ENCODE assay signal across 20 cellular contexts in the genomic region with DNA sequence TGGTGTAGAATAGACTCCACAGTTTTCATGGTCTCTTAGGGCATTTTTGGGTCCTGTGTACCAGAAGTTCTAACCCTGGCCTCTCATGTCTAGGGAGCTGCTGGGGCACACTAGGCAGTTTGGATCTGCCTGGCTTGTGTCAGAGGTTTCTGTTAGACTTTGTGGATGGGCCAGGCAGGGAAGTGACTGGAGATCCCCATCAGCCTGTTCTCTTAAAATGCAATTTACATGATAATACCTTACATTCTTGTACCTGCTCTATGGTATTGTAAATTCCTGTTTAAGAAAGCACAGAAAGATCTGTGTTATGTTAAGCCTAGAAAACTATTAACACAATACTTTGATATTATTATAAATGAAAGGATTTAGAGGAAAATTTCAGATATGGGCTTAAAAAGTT.
DNase-seq lines count a peak whose midpoint lies in the region; FAIRE-seq and TF ChIP-seq lines count a peak whose summit lies in the region.
"Had no signal": no experiment of that assay in that cellular context is flagged by ENCODE, and none has a peak within 500 bp of the region (broad histone marks: within the 10 kb centered on the region; RNA-seq: fewer than 3 reads in every experiment).

No MANE protein-coding gene starts in this region.

- peak; percentile 55 to 59; a peak in 2 of 3 replicates for TF ChIP-seq POLR2A in H1 (IDR thresholded peaks at IDR 0.05; ENCODE audit: control extremely low read depth in 1 of 2, low read depth in 2 of 2, low read length in 2 of 2)
- no peak for TF ChIP-seq POLR2A in breast epithelium (IDR thresholded peaks at IDR 0.05)

- no peak overlapping the region for H3K56ac ChIP-seq in H1 (replicated peaks; ENCODE audit: insufficient read length, low read depth, low read length)

- dilution Hi-C loops in keratinocyte (cut with MboI; ENCODE audit: extremely low pct_ligation_motif_present, low sequenced_read_pairs): no loop called here

- H3K4me2 ChIP-seq in H1 (ENCODE audit: insufficient read depth in 1 of 2, low read depth in 2 of 2, low read length in 2 of 2) (peak overlapping the region; percentile 55 to 56), keratinocyte (ENCODE audit: control insufficient read depth, extremely low read depth, insufficient read depth, low read depth, low read length) (no peak overlapping the region)
- H3K4me2 ChIP-seq: SK-N-SH had no signal

- H4K20me1 ChIP-seq in H1 (replicated peaks in 1 of 2; ENCODE audit: control insufficient read depth in 1 of 2, insufficient read depth in 2 of 2, low read length in 2 of 2): no peaks in the 10 kb centered on the region
- no peaks in the 10 kb centered on the region for H4K20me1 ChIP-seq in keratinocyte (ENCODE audit: control insufficient read depth, extremely low read depth, insufficient read depth, low read length)

- peak in 1 of 2 experiments; percentile 34 for DNase-seq in H1 (ENCODE audit: low read depth in 1 of 2, low spot score in 2 of 2)
- DNase-seq in keratinocyte (ENCODE audit: low read depth, low spot score): no peak
- no peak for DNase-seq in ureter (ENCODE audit: low spot score)
- DNase-seq in breast epithelium (ENCODE audit: low spot score in 2 of 2): no peak
- DNase-seq in activated CD4-positive, alpha-beta T cell treated with anti-CD3 and anti-CD28 coated beads, Interleukin-2, amount 10 ng/mL, durations not matched to agents 24 days and 14 days: no peak
- DNase-seq in activated CD8-positive, alpha-beta memory T cell treated with anti-CD3 and anti-CD28 coated beads, Interleukin-2, amount 50 U/mL, for 4 hours: no peak
- DNase-seq: Calu3; CD4-positive, alpha-beta T cell; GM23248; HFFc6; Karpas-422; MM.1S; NCI-H1092 treated with DMSO at 0.1 percent for 48 hours; NCI-H1694; NCI-H510A treated with DMSO at 0.1 percent for 48 hours; Peyer's patch; Right ventricle myocardium superior; SK-N-SH had no signal

- no peak overlapping the region for H2BK20ac ChIP-seq in H1 (ENCODE audit: low read length)

- H3K9me3 ChIP-seq in HUES48 (ENCODE audit: control insufficient read depth, insufficient read depth, low read length): no peaks in the 10 kb centered on the region
- no peaks in the 10 kb centered on the region for H3K9me3 ChIP-seq in H1 (ENCODE audit: insufficient read depth in 2 of 2, low read depth in 1 of 2, low read length in 1 of 2)
- H3K9me3 ChIP-seq in keratinocyte (ENCODE audit: control insufficient read depth, low read depth, low read length): no peaks in the 10 kb centered on the region
- H3K9me3 ChIP-seq in breast epithelium: no peaks in the 10 kb centered on the region
- H3K9me3 ChIP-seq: Peyer's patch, SK-N-SH had no signal

- H3K27me3 ChIP-seq in HUES48 (ENCODE audit: control insufficient read depth, insufficient read depth, low read length) (no peaks in the 10 kb centered on the region), H1 (replicated peaks in 1 of 4; ENCODE audit: control insufficient read depth in 3 of 4, extremely low read depth in 1 of 4, insufficient read depth in 3 of 4, low read length in 3 of 4) (no peaks in the 10 kb centered on the region), keratinocyte (ENCODE audit: control insufficient read depth, extremely low read depth, insufficient read depth, low read length) (no peaks in the 10 kb centered on the region), breast epithelium (no peaks in the 10 kb centered on the region)
- H3K27me3 ChIP-seq: Peyer's patch had no signal

- H2AK5ac ChIP-seq in H1 (ENCODE audit: low read depth, low read length): peak overlapping the region; percentile 57; the same call in 1 of the 2 replicates

- H3K4me3 Mint-ChIP-seq in activated CD4-positive, alpha-beta T cell treated with anti-CD3 and anti-CD28 coated beads, Interleukin-2, amount 10 ng/mL, durations not matched to agents 24 days and 14 days: no peak overlapping the region
- H3K4me3 Mint-ChIP-seq: B cell; CD4-positive, alpha-beta T cell; HFFc6 had no signal

- H3K4me3 ChIP-seq in HUES48 (ENCODE audit: low read depth, low read length) (peak overlapping the region; percentile 36; the same call in 1 of the 2 replicates), H1 (ENCODE audit: extremely low read depth in 1 of 4, insufficient read depth in 2 of 4, low read depth in 3 of 4, low read length in 4 of 4) (peak overlapping the region in 1 of 4 experiments; percentile 51; a peak in 3 of 8 replicates), keratinocyte (ENCODE audit: control insufficient read depth in 2 of 3, extremely low read depth in 1 of 3, insufficient read depth in 2 of 3, low read depth in 1 of 3, low read length in 3 of 3) (no peak overlapping the region), breast epithelium (no peak overlapping the region)
- H3K4me3 ChIP-seq: GM23248, Peyer's patch had no signal

- no peaks in the 10 kb centered on the region for H3K9me1 ChIP-seq in keratinocyte (ENCODE audit: control insufficient read depth, extremely low read depth, insufficient read depth, low read length)

- H3K27ac ChIP-seq in HUES48 (ENCODE audit: low read depth, low read length): peak overlapping the region; percentile 89
- H3K27ac ChIP-seq in H1 (ENCODE audit: low read depth, low read length): peak overlapping the region; percentile 41; the same call in 1 of the 2 replicates
- no peak overlapping the region for H3K27ac ChIP-seq in keratinocyte (ENCODE audit: control insufficient read depth, insufficient read depth, low read length)
- no peak overlapping the region for H3K27ac ChIP-seq in breast epithelium
- H3K27ac ChIP-seq: GM23248, Peyer's patch had no signal

- H2AFZ ChIP-seq in H1 (ENCODE audit: low read length) (no peak overlapping the region), keratinocyte (ENCODE audit: control insufficient read depth, low read length) (no peak overlapping the region)
- H2AFZ ChIP-seq: GM23248 had no signal

- peak overlapping the region; percentile 69; the same call in 1 of the 2 replicates for H2BK5ac ChIP-seq in H1 (ENCODE audit: low read depth, low read length)

- POLR2A ChIA-PET in H1 (lab: Charles Lee; ENCODE audit: partially characterized antibody): interaction anchor here (1.0 to 1.1 kb wide), 2 partner anchors 8 to 103 kb away, joined by 3 read pairs; no protein-coding TSS in a partner anchor

- no peak overlapping the region for H3K9ac ChIP-seq in HUES48 (ENCODE audit: low read depth, low read length)
- H3K9ac ChIP-seq in H1 (replicated peaks in 1 of 4; ENCODE audit: extremely low read depth in 1 of 4, low read depth in 3 of 4, low read length in 3 of 4): no peak overlapping the region
- H3K9ac ChIP-seq in keratinocyte (ENCODE audit: control insufficient read depth, extremely low read depth, insufficient read depth, low read length): no peak overlapping the region
- H3K9ac ChIP-seq: GM23248, SK-N-SH had no signal

- CTCF ChIA-PET in H1 (lab: Charles Lee; ENCODE audit: partially characterized antibody): interaction anchor here (1.4 to 1.5 kb wide), 2 partner anchors 29 to 37 kb away, joined by 4 to 7 read pairs; no protein-coding TSS in a partner anchor

- FAIRE-seq in H1 (lab: Jason Lieb, UNC): peak; percentile 80
- FAIRE-seq in keratinocyte (lab: Jason Lieb, UNC): peak; percentile 17

- H3K23ac ChIP-seq in H1 (ENCODE audit: insufficient read length): no peak overlapping the region

- H3K79me2 ChIP-seq in H1 (ENCODE audit: control insufficient read depth in 1 of 2, insufficient read depth in 2 of 2, low read length in 2 of 2) (peaks cover 0 to 64% of the 10 kb centered on the region in 2 experiments; a peak in 2 of 4 replicates), keratinocyte (ENCODE audit: control insufficient read depth, insufficient read depth, low read length) (no peaks in the 10 kb centered on the region)

- no peak overlapping the region for H3K14ac ChIP-seq in H1 (ENCODE audit: insufficient read length)

- peak overlapping the region; percentile 63 for H4K91ac ChIP-seq in H1 (replicated peaks; ENCODE audit: insufficient read length, low read length)

- H2BK120ac ChIP-seq in H1 (replicated peaks; ENCODE audit: low read depth, low read length): peak overlapping the region; percentile 83

- TF ChIP-seq CTCF in H1 (IDR thresholded peaks at IDR 0.05; ENCODE audit: control extremely low read depth in 1 of 3, insufficient read depth in 1 of 3, low read depth in 1 of 3, low read length in 3 of 3): no peak
- TF ChIP-seq CTCF in keratinocyte (optimal IDR thresholded peaks at IDR 0.05 in 1 of 3, IDR thresholded peaks at IDR 0.05 in 1 of 3, conservative IDR thresholded peaks at IDR 0.05 in 1 of 3; ENCODE audit: extremely low read depth in 1 of 3, insufficient read depth in 2 of 3, low read length in 3 of 3): no peak
- no peak for TF ChIP-seq CTCF in breast epithelium (IDR thresholded peaks at IDR 0.05)

- H4K5ac ChIP-seq in H1 (ENCODE audit: insufficient read length, low read depth, low read length): peak overlapping the region; percentile 75

- no peaks in the 10 kb centered on the region; the same call in 1 of the 2 replicates for H3K79me1 ChIP-seq in H1 (ENCODE audit: low read depth, low read length)

- H3K9me3 Mint-ChIP-seq in activated CD4-positive, alpha-beta T cell treated with anti-CD3 and anti-CD28 coated beads, Interleukin-2, amount 10 ng/mL, durations not matched to agents 24 days and 14 days: no peaks in the 10 kb centered on the region
- H3K9me3 Mint-ChIP-seq: CD4-positive, alpha-beta T cell; HFFc6 had no signal

- H3K27ac Mint-ChIP-seq in activated CD4-positive, alpha-beta T cell treated with anti-CD3 and anti-CD28 coated beads, Interleukin-2, amount 10 ng/mL, durations not matched to agents 24 days and 14 days: no peak overlapping the region
- H3K27ac Mint-ChIP-seq: B cell; CD4-positive, alpha-beta T cell; HFFc6 had no signal

- H3K18ac ChIP-seq in H1 (ENCODE audit: extremely low read depth, low read length): peak overlapping the region; percentile 29; the same call in 1 of the 2 replicates

- H3K4me1 Mint-ChIP-seq in activated CD4-positive, alpha-beta T cell treated with anti-CD3 and anti-CD28 coated beads, Interleukin-2, amount 10 ng/mL, durations not matched to agents 24 days and 14 days: no peaks in the 10 kb centered on the region
- H3K4me1 Mint-ChIP-seq: B cell had no signal

- TF ChIP-seq EP300 in H1 (IDR thresholded peaks at IDR 0.05; ENCODE audit: borderline replicate concordance in 1 of 2, low read depth in 2 of 2, low read length in 2 of 2): no peak; a peak in 1 of 3 replicates

- H3K4ac ChIP-seq in H1 (replicated peaks; ENCODE audit: insufficient read length, low read depth, low read length): no peak overlapping the region

- H3K36me3 Mint-ChIP-seq in activated CD4-positive, alpha-beta T cell treated with anti-CD3 and anti-CD28 coated beads, Interleukin-2, amount 10 ng/mL, durations not matched to agents 24 days and 14 days (ENCODE audit: low read depth): no peaks in the 10 kb centered on the region

- intact Hi-C loops in breast epithelium (cut with DNase I; ENCODE audit: low total_unique reads): no loop called here
- intact Hi-C loops in activated CD4-positive, alpha-beta T cell treated with anti-CD3 and anti-CD28 coated beads, Interleukin-2, amount 10 ng/mL, durations not matched to agents 24 days and 14 days (cut with micrococcal nuclease): no loop called here

- TF ChIP-seq RAD21 in H1 (IDR thresholded peaks at IDR 0.05 in 1 of 2, conservative IDR thresholded peaks at IDR 0.05 in 1 of 2; ENCODE audit: low read depth in 2 of 2, low read length in 2 of 2): no peak

- H2BK12ac ChIP-seq in H1 (ENCODE audit: low read depth, low read length): no peak overlapping the region

- H3K23me2 ChIP-seq in H1 (ENCODE audit: low read depth, low read length): no peaks in the 10 kb centered on the region

- H3K36me3 ChIP-seq in HUES48 (ENCODE audit: control insufficient read depth, insufficient read depth, low read length): no peaks in the 10 kb centered on the region
- peaks cover 0 to 3% (median 0%) of the 10 kb centered on the region in 4 experiments; a peak in 1 of 8 replicates for H3K36me3 ChIP-seq in H1 (ENCODE audit: control insufficient read depth in 2 of 4, insufficient read depth in 4 of 4, low read length in 3 of 4)
- H3K36me3 ChIP-seq in keratinocyte (ENCODE audit: control insufficient read depth in 2 of 2, extremely low read depth in 1 of 2, insufficient read depth in 2 of 2, low read length in 2 of 2): no peaks in the 10 kb centered on the region
- no peaks in the 10 kb centered on the region for H3K36me3 ChIP-seq in breast epithelium
- H3K36me3 ChIP-seq: Peyer's patch had no signal

- H4K8ac ChIP-seq in H1 (ENCODE audit: extremely low read depth, insufficient read depth, low read length): no peak overlapping the region

- H2BK15ac ChIP-seq in H1 (ENCODE audit: low read length): no peak overlapping the region

- H3K4me1 ChIP-seq in HUES48 (ENCODE audit: control insufficient read depth, insufficient read depth, low read length): peaks cover 33% of the 10 kb centered on the region
- peaks cover 0 to 13% (median 7%) of the 10 kb centered on the region in 4 experiments; a peak in 4 of 7 replicates for H3K4me1 ChIP-seq in H1 (replicated peaks in 1 of 4; ENCODE audit: control insufficient read depth in 3 of 4, insufficient read depth in 4 of 4, low read length in 3 of 4)
- peaks cover 23% of the 10 kb centered on the region for H3K4me1 ChIP-seq in keratinocyte (ENCODE audit: control insufficient read depth, extremely low read depth, insufficient read depth, low read length)
- H3K4me1 ChIP-seq in breast epithelium: no peaks in the 10 kb centered on the region
- H3K4me1 ChIP-seq: Peyer's patch had no signal

- H3K27me3 Mint-ChIP-seq in activated CD4-positive, alpha-beta T cell treated with anti-CD3 and anti-CD28 coated beads, Interleukin-2, amount 10 ng/mL, durations not matched to agents 24 days and 14 days: no peaks in the 10 kb centered on the region
- H3K27me3 Mint-ChIP-seq: B cell; CD4-positive, alpha-beta T cell had no signal

Comparison
In these comparisons a context has a peak if more than half of its experiments do, and no peak if none do; other contexts are left out.
1. H3K27ac ChIP-seq: peak in HUES48 (single experiment) and H1 (single experiment); none in keratinocyte (single experiment) and breast epithelium (0 of 2).